33 cellular contexts compared by ENCODE assay signal in the genomic region with DNA sequence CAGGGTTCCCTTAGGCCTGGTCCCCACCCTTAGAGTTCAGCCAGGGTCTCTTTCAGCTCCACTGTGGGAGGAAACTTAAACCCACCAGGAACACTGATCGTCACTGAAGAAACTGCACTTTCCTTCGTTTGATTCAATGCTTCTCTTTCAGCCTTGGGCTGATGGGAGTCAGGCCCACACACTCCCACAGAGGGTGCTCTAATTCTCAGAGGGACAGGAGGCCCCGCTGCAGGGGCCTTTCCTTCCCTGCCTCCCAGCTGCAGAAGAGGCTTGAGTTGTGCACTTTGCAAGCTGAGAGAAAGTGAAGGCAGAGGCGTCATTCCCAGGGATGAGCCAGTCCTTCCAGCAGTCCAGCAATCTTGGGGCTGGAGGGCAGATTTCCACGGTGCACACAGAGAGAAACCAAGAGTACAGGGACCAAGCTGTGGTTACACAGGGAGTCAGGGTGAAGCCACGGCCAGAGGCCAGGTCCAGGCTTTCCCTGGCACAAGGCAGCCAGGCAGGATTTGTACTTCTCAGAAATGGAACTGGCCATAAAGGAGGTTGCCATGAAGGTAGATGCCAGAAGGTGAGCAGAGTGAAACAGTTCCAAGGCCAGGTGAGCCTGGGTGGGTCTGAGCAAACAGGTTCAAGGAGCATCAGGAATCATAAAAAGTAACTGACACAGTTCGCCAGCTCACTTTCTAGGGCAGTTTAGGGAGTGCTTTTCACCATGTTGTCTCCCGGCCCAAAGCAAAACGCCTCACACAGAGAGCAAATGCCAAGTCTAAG. TPM values are rescaled to one million over a fixed set of nuclear protein-coding genes. Genes with fewer than 3 reads are reported as not detected.
DNase-seq lines count a peak whose midpoint lies in the region; ATAC-seq and TF ChIP-seq lines count a peak whose summit lies in the region.
"Had no signal": no experiment of that assay in that cellular context is flagged by ENCODE, and none has a peak within 500 bp of the region (broad histone marks: within the 10 kb centered on the region; RNA-seq: fewer than 3 reads in every experiment).

No MANE protein-coding gene starts in this region.

- CTCF ChIA-PET in T-cell (lab: Charles Lee) = interaction anchor here (1.1 to 1.8 kb wide), 2 partner anchors 20 to 21 kb away, joined by 4 to 5 read pairs; no protein-coding TSS in a partner anchor

- ATAC-seq in T-cell (replicated peaks in 1 of 4) (no peak), GM19463 (IDR thresholded peaks at IDR 0.05; ENCODE audit: unreplicated experiment) (no peak)
- ATAC-seq in activated naive CD4-positive, alpha-beta T cell treated with anti-CD3 and anti-CD28 coated beads, Interleukin-2, amount 50 U/mL, for 72 hours = no peak
- ATAC-seq: psoas muscle, sciatic nerve had no signal

- peak; percentile 44 for TF ChIP-seq EP300 in transverse colon (IDR thresholded peaks at IDR 0.05; ENCODE audit: low read depth)

- H3K27me3 Mint-ChIP-seq in T-cell (no peaks in the 10 kb centered on the region), mesothelial cell of epicardium (ENCODE audit: low read depth) (no peaks in the 10 kb centered on the region)
- H3K27me3 Mint-ChIP-seq: activated CD4-positive, alpha-beta T cell treated with anti-CD3 and anti-CD28 coated beads, Interleukin-2, amount 10 ng/mL, durations not matched to agents 24 days and 14 days; memory B cell had no signal

- no peak overlapping the region for H3K4me3 Mint-ChIP-seq in T-cell
- H3K4me3 Mint-ChIP-seq in mesothelial cell of epicardium = no peak overlapping the region
- H3K4me3 Mint-ChIP-seq: activated CD4-positive, alpha-beta T cell treated with anti-CD3 and anti-CD28 coated beads, Interleukin-2, amount 10 ng/mL, durations not matched to agents 24 days and 14 days; activated naive CD8-positive, alpha-beta T cell treated with anti-CD3 and anti-CD28 coated beads, Interleukin-2, amount 10 ng/mL, durations not matched to agents 7 days and 5 days; immature natural killer cell; memory B cell had no signal

- H3K4me1 ChIP-seq in transverse colon = peaks cover 0 to 39% (median 32%) of the 10 kb centered on the region in 4 donors
- H3K4me1 ChIP-seq: ascending aorta, psoas muscle, thyroid gland had no signal

- intact Hi-C loops in transverse colon (cut with DNase I; ENCODE audit: low total_unique reads) = no loop called here

- H3K4me3 ChIP-seq in transverse colon = no peak overlapping the region
- H3K4me3 ChIP-seq: ascending aorta, PC-9, psoas muscle, stomach, thyroid gland had no signal

- TF ChIP-seq POLR2A in transverse colon (IDR thresholded peaks at IDR 0.05) = no peak

- peaks cover 15% of the 10 kb centered on the region for H3K36me3 Mint-ChIP-seq in T-cell
- peaks cover 9% of the 10 kb centered on the region for H3K36me3 Mint-ChIP-seq in mesothelial cell of epicardium
- H3K36me3 Mint-ChIP-seq in activated naive CD4-positive, alpha-beta T cell treated with anti-CD3 and anti-CD28 coated beads, Interleukin-2, amount 50 U/mL, for 72 hours = no peaks in the 10 kb centered on the region

- H3K27ac Mint-ChIP-seq in T-cell = peak overlapping the region; percentile 23 to 71
- H3K27ac Mint-ChIP-seq in mesothelial cell of epicardium = peak overlapping the region; percentile 30
- H3K27ac Mint-ChIP-seq in activated naive CD4-positive, alpha-beta T cell treated with anti-CD3 and anti-CD28 coated beads, Interleukin-2, amount 50 U/mL, for 72 hours = no peak overlapping the region
- H3K27ac Mint-ChIP-seq: memory B cell had no signal

- no peaks in the 10 kb centered on the region for H3K27me3 ChIP-seq in transverse colon
- H3K27me3 ChIP-seq: ascending aorta, stomach, thyroid gland had no signal

- WGBS in transverse colon (ENCODE audit: low coverage in 1 of 2), 2 donors = 48% methylated on average over 8 of the region's 9 CpGs; no CpG with 5 or more reads in 1 of the 2 donors

- H3K27ac ChIP-seq in transverse colon = peak overlapping the region; percentile 64 to 86 (median 78)
- H3K27ac ChIP-seq: ascending aorta, epithelial cell of prostate, PC-9, psoas muscle, stomach, thyroid gland, WERI-Rb-1 had no signal

- POLR2A ChIA-PET in T-cell (lab: Charles Lee) = no interaction called here

- DNase-seq in GM20000 (ENCODE audit: low spot score) = peak; percentile 7
- no peak for DNase-seq in T-cell
- DNase-seq in mesothelial cell of epicardium (ENCODE audit: low spot score in 2 of 2, unreplicated experiment in 2 of 2) = no peak
- DNase-seq in transverse colon = peak; percentile 67
- DNase-seq in NCI-H1105 treated with DMSO at 0.1 percent for 48 hours (lab: John Stamatoyannopoulos, UW) = no peak
- DNase-seq in activated naive CD4-positive, alpha-beta T cell treated with anti-CD3 and anti-CD28 coated beads, Interleukin-2, amount 50 U/mL, for 72 hours (ENCODE audit: low spot score in 2 of 2) = no peak
- DNase-seq: activated CD4-positive, alpha-beta T cell treated with anti-CD3 and anti-CD28 coated beads, Interleukin-2, amount 10 ng/mL, durations not matched to agents 24 days and 14 days; activated effector memory CD4-positive, alpha-beta T cell treated with anti-CD3 and anti-CD28 coated beads, Interleukin-2, amount 50 U/mL, for 16 hours; activated naive CD8-positive, alpha-beta T cell treated with anti-CD3 and anti-CD28 coated beads, Interleukin-2, amount 10 ng/mL, durations not matched to agents 7 days and 5 days; activated T-cell treated with anti-CD3 and anti-CD28 coated beads, Interleukin-2, amount 50 U/mL, for 1 hour; DND-41; effector memory CD4-positive, alpha-beta T cell; immature natural killer cell; NCI-H1436 treated with DMSO at 0.1 percent for 48 hours; NCI-H2081 treated with DMSO at 0.1 percent for 48 hours; NCI-H2227 treated with DMSO at 0.1 percent for 48 hours; NCI-H69; nucleus accumbens; PC-9; psoas muscle; SHP77; stimulated activated CD4-positive, alpha-beta T cell treated with anti-CD3 and anti-CD28 coated beads, Interleukin-12 subunit alpha, Interleukin-12 subunit beta, amount 100 ng/mL, for 4 hours; stimulated activated CD4-positive, alpha-beta T cell treated with anti-CD3 and anti-CD28 coated beads, Interleukin-2, amount 100 ng/mL, for 48 hours; stomach; T-helper 9 cell; thyroid gland; WERI-Rb-1 had no signal

- H3K9me3 ChIP-seq in transverse colon = no peaks in the 10 kb centered on the region
- H3K9me3 ChIP-seq: ascending aorta, psoas muscle, stomach, thyroid gland had no signal

- no peaks in the 10 kb centered on the region for H3K36me3 ChIP-seq in transverse colon
- H3K36me3 ChIP-seq: thyroid gland, WERI-Rb-1 had no signal

- H3K4me1 Mint-ChIP-seq in T-cell (peaks cover 27 to 36% (median 35%) of the 10 kb centered on the region in 3 donors), mesothelial cell of epicardium (peaks cover 4% of the 10 kb centered on the region)

- TF ChIP-seq CTCF in GM20000 (IDR thresholded peaks at IDR 0.05; ENCODE audit: extremely low read depth, missing control alignments) (no peak), mesothelial cell of epicardium (IDR thresholded peaks at IDR 0.05; ENCODE audit: unreplicated experiment) (no peak), transverse colon (IDR thresholded peaks at IDR 0.05) (no peak)

- H3K9me3 Mint-ChIP-seq in T-cell (no peaks in the 10 kb centered on the region), mesothelial cell of epicardium (no peaks in the 10 kb centered on the region)
- H3K9me3 Mint-ChIP-seq in activated naive CD4-positive, alpha-beta T cell treated with anti-CD3 and anti-CD28 coated beads, Interleukin-2, amount 50 U/mL, for 72 hours = no peaks in the 10 kb centered on the region
- H3K9me3 Mint-ChIP-seq: activated CD4-positive, alpha-beta T cell treated with anti-CD3 and anti-CD28 coated beads, Interleukin-2, amount 10 ng/mL, durations not matched to agents 24 days and 14 days; activated naive CD8-positive, alpha-beta T cell treated with anti-CD3 and anti-CD28 coated beads, Interleukin-2, amount 10 ng/mL, durations not matched to agents 7 days and 5 days; immature natural killer cell; memory B cell had no signal

- in situ Hi-C loops in transverse colon (cut with MboI; ENCODE audit: low pct_ligation_motif_present in 1 of 4, low pct_unique_long_range_greater_than_20kb in 1 of 4, low sequenced_read_pairs in 3 of 4) = no loop called here

RNA-seq across cellular contexts. Expression of gene GLIPR2, which starts 10.3 kb away (rescaled TPM):
- total RNA-seq in T-cell (10 to 100 TPM; 25.6 to 37.8 (median 28.7) TPM), mesothelial cell of epicardium (31.3 to 34.1 TPM (median 33.3 TPM) in 3 replicates), transverse colon (10 to 100 TPM in 3 of 4 donors, 1 to 10 TPM in 1; 9.7 to 40.4 (median 26.7) TPM)
- total RNA-seq in activated naive CD4-positive, alpha-beta T cell treated with anti-CD3 and anti-CD28 coated beads, Interleukin-2, amount 50 U/mL, for 72 hours = 10 to 100 TPM in 1 of 2 donors, 1 to 10 TPM in 1; 4.0 to 17.0 TPM

RNA-seq across cellular contexts. Expression of gene CCIN, which starts 43.0 kb away (rescaled TPM):
- total RNA-seq in T-cell (under 1 TPM in 3 of 5 donors, not detected in 2; 0.13 to 0.84 (median 0.68) TPM), mesothelial cell of epicardium (0.33 to 0.52 TPM (median 0.40 TPM) in 3 replicates), transverse colon (not detected)
- not detected for total RNA-seq in activated naive CD4-positive, alpha-beta T cell treated with anti-CD3 and anti-CD28 coated beads, Interleukin-2, amount 50 U/mL, for 72 hours
- total RNA-seq: activated CD4-positive, alpha-beta T cell treated with anti-CD3 and anti-CD28 coated beads, Interleukin-2, amount 10 ng/mL, durations not matched to agents 24 days and 14 days; activated CD8-positive, alpha-beta memory T cell treated with anti-CD3 and anti-CD28 coated beads for 36 hours; ascending aorta; PC-9; psoas muscle; sciatic nerve had no signal

Comparison
In these comparisons a context has a peak if more than half of its experiments do, and no peak if none do; other contexts are left out.
1. DNase-seq: peak in GM20000 (single experiment) and transverse colon (single experiment); none in T-cell (0 of 34), mesothelial cell of epicardium (0 of 2), NCI-H1105 treated with DMSO at 0.1 percent for 48 hours (single experiment) and activated naive CD4-positive, alpha-beta T cell treated with anti-CD3 and anti-CD28 coated beads, Interleukin-2, amount 50 U/mL, for 72 hours (0 of 2).
2. H3K27ac Mint-ChIP-seq: peak in T-cell (2 of 2) and mesothelial cell of epicardium (single experiment); none in activated naive CD4-positive, alpha-beta T cell treated with anti-CD3 and anti-CD28 coated beads, Interleukin-2, amount 50 U/mL, for 72 hours (0 of 2).